ENCODE assay signal across 8 cellular contexts in genomic region chr6:28866342-28867077, GRCh38. TPM values are rescaled to one million over a fixed set of nuclear protein-coding genes. Genes with fewer than 3 reads are reported as not detected.
DNase-seq lines count a peak whose midpoint lies in the region; ATAC-seq lines count a peak whose summit lies in the region.

No MANE protein-coding gene starts in this region.

- ATAC-seq in HG02678 (IDR thresholded peaks at IDR 0.05; ENCODE audit: unreplicated experiment) (peak; percentile 63), HG03095 (IDR thresholded peaks at IDR 0.05; ENCODE audit: unreplicated experiment) (no peak)
- ATAC-seq in activated CD8-positive, alpha-beta T cell treated with anti-CD3 and anti-CD28 coated beads, Interleukin-2, amount 10 ng/mL, durations not matched to agents 7 days and 5 days: peak; percentile 72

- H3K36me3 ChIP-seq in ES-I3 (ENCODE audit: insufficient read depth, low read length) (no peaks in the 10 kb centered on the region), mesodermal cell (ENCODE audit: control insufficient read depth, insufficient read depth, low read length) (no peaks in the 10 kb centered on the region)
- H3K36me3 ChIP-seq in effector memory CD4-positive, alpha-beta T cell (ENCODE audit: control insufficient read depth, insufficient read depth, low read length): no peaks in the 10 kb centered on the region

- H3K4me3 ChIP-seq in effector memory CD4-positive, alpha-beta T cell (ENCODE audit: insufficient read depth, low read depth, low read length, poor library complexity, severe bottlenecking): peak overlapping the region; percentile 66
- peak overlapping the region; percentile 55 for H3K4me3 ChIP-seq in mesodermal cell (ENCODE audit: extremely low read depth, insufficient read depth, low read length, poor library complexity, severe bottlenecking)

- H3K27me3 Mint-ChIP-seq in activated CD8-positive, alpha-beta T cell treated with anti-CD3 and anti-CD28 coated beads, Interleukin-2, amount 10 ng/mL, durations not matched to agents 7 days and 5 days (ENCODE audit: low read depth): no peaks in the 10 kb centered on the region

- peak overlapping the region; percentile 62 for H3K9ac ChIP-seq in ES-I3 (ENCODE audit: low read depth, low read length)

- H3K27me3 ChIP-seq in effector memory CD4-positive, alpha-beta T cell (replicated peaks; ENCODE audit: control insufficient read depth, insufficient read depth, low read length, poor library complexity, severe bottlenecking): no peaks in the 10 kb centered on the region

- peak overlapping the region; percentile 69 for H3K27ac ChIP-seq in effector memory CD4-positive, alpha-beta T cell (ENCODE audit: insufficient read depth, low read length, poor library complexity, severe bottlenecking)
- peak overlapping the region; percentile 41 for H3K27ac ChIP-seq in mesodermal cell (ENCODE audit: low read depth, low read length, severe bottlenecking)

- DNase-seq in NCI-H69 (lab: John Stamatoyannopoulos, UW): peak; percentile 77
- peak; percentile 79 for DNase-seq in activated CD8-positive, alpha-beta T cell treated with anti-CD3 and anti-CD28 coated beads, Interleukin-2, amount 10 ng/mL, durations not matched to agents 7 days and 5 days
- DNase-seq in effector memory CD4-positive, alpha-beta T cell: peak; percentile 64 to 68 (median 65)
- DNase-seq in stimulated activated CD8-positive, alpha-beta memory T cell treated with anti-CD3 and anti-CD28 coated beads, Interleukin-15, amount 100 ng/mL, for 4 hours (ENCODE audit: low read depth in 2 of 2): peak; percentile 39 to 59

- H3K4me1 ChIP-seq in ES-I3 (ENCODE audit: insufficient read depth, low read length) (no peaks in the 10 kb centered on the region), mesodermal cell (ENCODE audit: control insufficient read depth, insufficient read depth, low read length, poor library complexity, severe bottlenecking) (no peaks in the 10 kb centered on the region)
- H3K4me1 ChIP-seq in effector memory CD4-positive, alpha-beta T cell (ENCODE audit: control insufficient read depth, insufficient read depth, low read length, poor library complexity, severe bottlenecking): peaks cover 5% of the 10 kb centered on the region

- peak overlapping the region; percentile 78 for H3K4me3 Mint-ChIP-seq in activated CD8-positive, alpha-beta T cell treated with anti-CD3 and anti-CD28 coated beads, Interleukin-2, amount 10 ng/mL, durations not matched to agents 7 days and 5 days

- CTCF ChIA-PET in activated CD8-positive, alpha-beta T cell treated with anti-CD3 and anti-CD28 coated beads, Interleukin-2, amount 10 ng/mL, durations not matched to agents 7 days and 5 days (lab: Charles Lee): interaction anchor here (0.6 to 5.4 kb wide), 15 partner anchors 10 to 150 kb away, joined by 3 to 51 read pairs (median 4); no protein-coding TSS in a partner anchor

- H3K9me3 Mint-ChIP-seq in activated CD8-positive, alpha-beta T cell treated with anti-CD3 and anti-CD28 coated beads, Interleukin-2, amount 10 ng/mL, durations not matched to agents 7 days and 5 days (ENCODE audit: insufficient read depth): peaks cover 8% of the 10 kb centered on the region

- POLR2A ChIA-PET in activated CD8-positive, alpha-beta T cell treated with anti-CD3 and anti-CD28 coated beads, Interleukin-2, amount 10 ng/mL, durations not matched to agents 7 days and 5 days (lab: Charles Lee): interaction anchor here (0.6 to 7.9 kb wide), 25 partner anchors 8 to 1734 kb away, joined by 3 to 60 read pairs (median 4); partner anchors contain the start of genes TRIM27 and ZNF391

- H3K9me3 ChIP-seq in ES-I3 (ENCODE audit: control insufficient read depth, insufficient read depth, low read length): peaks cover 1% of the 10 kb centered on the region; the same call in 1 of the 2 replicates
- peaks cover 6% of the 10 kb centered on the region for H3K9me3 ChIP-seq in effector memory CD4-positive, alpha-beta T cell (ENCODE audit: control insufficient read depth, low read length)
- H3K9me3 ChIP-seq in mesodermal cell (ENCODE audit: control insufficient read depth, low read length): peaks cover 6% of the 10 kb centered on the region

- H3K36me3 Mint-ChIP-seq in activated CD8-positive, alpha-beta T cell treated with anti-CD3 and anti-CD28 coated beads, Interleukin-2, amount 10 ng/mL, durations not matched to agents 7 days and 5 days (ENCODE audit: low read depth): peaks cover 12% of the 10 kb centered on the region

- peaks cover 48% of the 10 kb centered on the region for H3K4me1 Mint-ChIP-seq in activated CD8-positive, alpha-beta T cell treated with anti-CD3 and anti-CD28 coated beads, Interleukin-2, amount 10 ng/mL, durations not matched to agents 7 days and 5 days (ENCODE audit: low read depth)

- WGBS in mesodermal cell (ENCODE audit: insufficient coverage in 2 of 2), 2 experiments: 0 to 1% methylated on average over 33 to 49 of the region's 58 CpGs

- H3K27ac Mint-ChIP-seq in activated CD8-positive, alpha-beta T cell treated with anti-CD3 and anti-CD28 coated beads, Interleukin-2, amount 10 ng/mL, durations not matched to agents 7 days and 5 days: peak overlapping the region; percentile 93

RNA-seq across cellular contexts. Expression of gene TRIM27, which starts 57.3 kb away (rescaled TPM):
- 10 to 100 TPM; 58.3 to 60.1 TPM for total RNA-seq in activated CD8-positive, alpha-beta T cell treated with anti-CD3 and anti-CD28 coated beads, Interleukin-2, amount 10 ng/mL, durations not matched to agents 7 days and 5 days
- 66.6 TPM for polyA plus RNA-seq in mesodermal cell (2013, experiment 1 of 2)
- 61.4 TPM for polyA plus RNA-seq in mesodermal cell (2013, experiment 2 of 2)
